In the genomic region with DNA sequence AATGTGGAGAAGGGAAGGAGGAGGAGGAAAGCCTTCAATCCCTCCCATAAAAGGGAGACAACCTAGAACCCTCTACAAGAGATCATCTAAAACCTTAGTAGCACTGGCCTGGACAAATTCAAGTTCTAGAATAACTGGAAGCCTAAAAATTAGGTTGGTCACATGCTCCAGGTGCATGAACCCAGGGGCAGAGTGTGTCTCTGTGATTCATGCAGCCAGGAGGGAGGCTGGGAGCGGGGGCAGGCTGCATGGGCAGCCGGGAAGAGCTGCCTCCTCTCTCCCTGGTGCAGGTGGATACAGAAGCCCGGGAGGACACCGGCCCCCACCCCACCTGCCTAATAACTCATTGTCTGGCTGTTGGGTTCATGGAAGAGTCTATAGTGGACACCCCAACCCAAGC, we compare ENCODE assay signal across 15 cellular contexts. TPM values are rescaled to one million over a fixed set of nuclear protein-coding genes. Genes with fewer than 3 reads are reported as not detected.
DNase-seq lines count a peak whose midpoint lies in the region; ATAC-seq, FAIRE-seq and TF ChIP-seq lines count a peak whose summit lies in the region.
"Had no signal": no experiment of that assay in that cellular context is flagged by ENCODE, and none has a peak within 500 bp of the region (broad histone marks: within the 10 kb centered on the region; RNA-seq: fewer than 3 reads in every experiment).

No MANE protein-coding gene starts in this region.

- H3K4me1 ChIP-seq in heart right ventricle (peaks cover 29 to 100% (median 84%) of the 10 kb centered on the region in 9 donors), muscle layer of colon (ENCODE audit: insufficient read depth, low read length) (peaks cover 100% of the 10 kb centered on the region), uterus (peaks cover 18 to 44% of the 10 kb centered on the region in 2 donors), left lung (peaks cover 11 to 49% of the 10 kb centered on the region in 2 donors)

- DNase-seq in heart right ventricle: no peak
- no peak for DNase-seq in Right ventricle myocardium inferior (ENCODE audit: missing footprints)
- DNase-seq in caudate nucleus (lab: John Stamatoyannopoulos, UW): no peak
- no peak for DNase-seq in uterus
- no peak for DNase-seq in NCI-H1105 (lab: John Stamatoyannopoulos, UW)
- DNase-seq in H54 (ENCODE audit: insufficient read length, low spot score): no peak
- no peak for DNase-seq in left lung
- DNase-seq: KBM-7; NCI-H1436; spleen; stimulated activated naive B cell treated with anti-CD40 and anti-IgM and Interleukin-4, amounts not matched to agents 10 μg/mL and 1 μg/mL and 100 μg/mL, for 72 hours had no signal

- H3K27ac ChIP-seq in heart right ventricle: peak overlapping the region in 8 of 10 donors; percentile 47 to 81 (median 66)
- H3K27ac ChIP-seq in caudate nucleus (ENCODE audit: low read depth, low read length): peak overlapping the region; percentile 26
- peak overlapping the region; percentile 94 for H3K27ac ChIP-seq in muscle layer of colon (ENCODE audit: low read depth, low read length)
- peak overlapping the region; percentile 75 to 85 for H3K27ac ChIP-seq in uterus
- H3K27ac ChIP-seq in left lung: no peak overlapping the region
- H3K27ac ChIP-seq: SK-N-MC had no signal

- H3K36me3 ChIP-seq in heart right ventricle (no peaks in the 10 kb centered on the region), muscle layer of colon (ENCODE audit: insufficient read depth, low read length) (no peaks in the 10 kb centered on the region), uterus (no peaks in the 10 kb centered on the region), left lung (no peaks in the 10 kb centered on the region)
- H3K36me3 ChIP-seq: spleen had no signal

- H3K27me3 ChIP-seq in heart right ventricle: no peaks in the 10 kb centered on the region
- no peaks in the 10 kb centered on the region for H3K27me3 ChIP-seq in muscle layer of colon (ENCODE audit: control insufficient read depth in 1 of 2, insufficient read depth in 2 of 2, low read length in 2 of 2)
- no peaks in the 10 kb centered on the region for H3K27me3 ChIP-seq in uterus
- no peaks in the 10 kb centered on the region for H3K27me3 ChIP-seq in left lung
- H3K27me3 ChIP-seq: spleen had no signal

- TF ChIP-seq POLR2A in uterus (IDR thresholded peaks at IDR 0.05): no peak
- no peak for TF ChIP-seq POLR2A in H54 (IDR thresholded peaks at IDR 0.05; ENCODE audit: low read depth, low read length)

- no peak for FAIRE-seq in H54 (lab: Jason Lieb, UNC)
- FAIRE-seq: islet of Langerhans, TTC549 had no signal

- intact Hi-C loops in heart right ventricle (cut with DNase I): loop anchor here in 2 of 10 donors (5.0 kb wide), 1 partner anchor 37 kb away; a partner anchor contains a TSS
- intact Hi-C loops in Right ventricle myocardium inferior (cut with DNase I): loop anchor here (2.0 kb wide), 1 partner anchor 35 kb away; no protein-coding TSS in a partner anchor
- intact Hi-C loops in uterus (cut with DNase I; ENCODE audit: low total_unique reads): no loop called here
- intact Hi-C loops in left lung (cut with DNase I): loop anchor here in 1 of 2 donors (10.0 kb wide), 1 partner anchor 59 kb away; no protein-coding TSS in a partner anchor

- ATAC-seq in heart right ventricle (no peak), Right ventricle myocardium inferior (no peak), left lung (no peak)
- ATAC-seq: stimulated activated naive B cell treated with anti-CD40 and anti-IgM and Interleukin-4, amounts not matched to agents 10 μg/mL and 1 μg/mL and 100 μg/mL, for 72 hours had no signal

- H3K4me3 ChIP-seq in heart right ventricle: no peak overlapping the region
- H3K4me3 ChIP-seq in muscle layer of colon (ENCODE audit: low read depth in 1 of 2, low read length in 2 of 2): peak overlapping the region in 1 of 2 donors; percentile 23
- H3K4me3 ChIP-seq in uterus: no peak overlapping the region
- H3K4me3 ChIP-seq in left lung: no peak overlapping the region
- H3K4me3 ChIP-seq: SK-N-MC, spleen had no signal

- no peak overlapping the region for H3K9ac ChIP-seq in muscle layer of colon (ENCODE audit: low read length)

- TF ChIP-seq CTCF in heart right ventricle (IDR thresholded peaks at IDR 0.05) (no peak), uterus (IDR thresholded peaks at IDR 0.05) (no peak), left lung (IDR thresholded peaks at IDR 0.05) (no peak)

- H3K9me3 ChIP-seq in heart right ventricle (no peaks in the 10 kb centered on the region), muscle layer of colon (ENCODE audit: low read length) (no peaks in the 10 kb centered on the region), uterus (no peaks in the 10 kb centered on the region), left lung (no peaks in the 10 kb centered on the region)
- H3K9me3 ChIP-seq: spleen had no signal

- 91 to 96% methylated on average over 4 of the region's 4 CpGs for WGBS in heart right ventricle, 2 donors

RNA-seq across cellular contexts. Expression of a gene that starts 38.6 kb away (rescaled TPM):
- total RNA-seq in heart right ventricle (10 to 100 TPM; 28.7 to 50.2 (median 32.1) TPM), Right ventricle myocardium inferior (53.1 TPM), uterus (10 to 100 TPM in 2 of 4 donors, 1 to 10 TPM in 1, under 1 TPM in 1; 0.88 to 56.3 (median 13.6) TPM), left lung (10 to 100 TPM; 16.4 to 19.0 TPM)
- 10 to 100 TPM in 1 of 2 donors, 1 to 10 TPM in 1; 9.0 to 23.8 TPM for polyA plus RNA-seq in heart right ventricle

Comparison
In these comparisons a context has a peak if more than half of its experiments do, and no peak if none do; other contexts are left out.
1. H3K27ac ChIP-seq: peak in heart right ventricle (8 of 10), caudate nucleus (single experiment), muscle layer of colon (single experiment) and uterus (2 of 2); none in left lung (0 of 2).